Comparison of ENCODE assay signal across 26 cellular contexts in the genomic region with DNA sequence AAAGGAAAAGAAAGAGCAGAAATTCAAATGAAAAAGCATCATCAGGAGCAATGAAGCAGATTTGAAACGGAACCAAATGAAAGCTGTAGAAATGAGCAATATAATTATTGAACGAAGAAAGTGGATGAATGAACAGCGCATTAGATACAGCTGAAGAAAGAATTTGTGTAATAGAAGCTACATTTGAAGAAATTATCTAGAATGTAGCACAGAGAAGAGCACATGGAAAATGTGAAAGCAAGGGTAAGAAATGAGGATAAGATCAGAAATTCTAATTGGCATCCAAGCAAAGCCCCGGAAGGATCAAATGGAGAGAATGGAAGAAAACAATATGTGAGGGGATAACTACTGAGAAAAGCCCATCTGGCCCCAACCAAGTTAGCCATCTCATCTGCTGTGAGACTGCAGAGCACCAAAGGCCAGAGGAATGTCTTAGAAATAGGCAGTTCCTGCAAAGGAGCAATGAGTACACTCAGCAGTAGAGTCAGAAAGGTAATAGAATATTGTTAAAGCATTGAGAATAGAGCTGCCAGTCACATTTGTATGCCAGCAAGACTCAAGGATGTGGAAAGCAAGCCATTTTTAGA. TPM values are rescaled to one million over a fixed set of nuclear protein-coding genes. Genes with fewer than 3 reads are reported as not detected.
A peak's percentile ranks its signal among the peaks of the same experiment; 100 is the strongest.
DNase-seq lines count a peak whose midpoint lies in the region; ATAC-seq and TF ChIP-seq lines count a peak whose summit lies in the region.
"Had no signal": no experiment of that assay in that cellular context is flagged by ENCODE, and none has a peak within 500 bp of the region (broad histone marks: within the 10 kb centered on the region; RNA-seq: fewer than 3 reads in every experiment).

No MANE protein-coding gene starts in this region.

- intact Hi-C loops in HCT116 (cut with micrococcal nuclease), result no loop called here
- intact Hi-C loops in sigmoid colon (cut with DNase I), result no loop called here
- intact Hi-C loops in left ventricle myocardium inferior (cut with micrococcal nuclease), result loop anchor here (10.0 kb wide), 1 partner anchor 64 kb away; the partner anchor contains the start of gene KLHL22

- TSS peak; percentile 6 for BruUV-seq in HCT116 (replicated peaks; lab: Mats Ljungman, UMichigan)

- WGBS in sigmoid colon, 2 donors, result 82 to 90% methylated on average over 4 of the region's 4 CpGs

- H3K9me3 ChIP-seq in HCT116 (ENCODE audit: control insufficient read depth in 1 of 2, insufficient read depth in 1 of 2, low read depth in 1 of 2, low read length in 2 of 2), result no peaks in the 10 kb centered on the region
- H3K9me3 ChIP-seq in sigmoid colon, result no peaks in the 10 kb centered on the region
- H3K9me3 ChIP-seq in left ventricle myocardium inferior (replicated peaks), result no peaks in the 10 kb centered on the region
- H3K9me3 ChIP-seq: colonic mucosa, tibial artery had no signal

- H3K9me3 Mint-ChIP-seq in activated CD4-positive, alpha-beta T cell treated with anti-CD3 and anti-CD28 coated beads, Interleukin-2, amount 10 ng/mL, durations not matched to agents 7 days and 5 days, result peaks cover 10% of the 10 kb centered on the region
- peaks cover 11% of the 10 kb centered on the region for H3K9me3 Mint-ChIP-seq in activated naive CD8-positive, alpha-beta T cell treated with anti-CD3 and anti-CD28 coated beads for 36 hours

- H3K4me3 ChIP-seq in HCT116 (replicated peaks in 1 of 2; ENCODE audit: low read depth in 1 of 2, low read length in 2 of 2), result no peak overlapping the region
- H3K4me3 ChIP-seq in sigmoid colon, result no peak overlapping the region
- no peak overlapping the region for H3K4me3 ChIP-seq in left ventricle myocardium inferior
- H3K4me3 ChIP-seq: A549, colonic mucosa, tibial artery had no signal

- no peak for DNase-seq in activated CD4-positive, alpha-beta T cell treated with anti-CD3 and anti-CD28 coated beads, Interleukin-2, amount 10 ng/mL, durations not matched to agents 7 days and 5 days
- DNase-seq in activated CD4-positive, alpha-beta T cell treated with anti-CD3 and anti-CD28 coated beads for 48 hours, result no peak
- DNase-seq in HCT116 (ENCODE audit: low read depth, low spot score) (no peak), sigmoid colon (peak; percentile 9), left ventricle myocardium inferior (no peak), anterior cingulate cortex (lab: John Stamatoyannopoulos, UW) (no peak)
- no peak for DNase-seq in activated naive CD8-positive, alpha-beta T cell treated with anti-CD3 and anti-CD28 coated beads for 36 hours
- DNase-seq: activated CD4-positive, alpha-beta T cell treated with anti-CD3 and anti-CD28 coated beads, Interleukin-2, amount 50 U/mL, for 4 hours; activated T-cell treated with anti-CD3 and anti-CD28 coated beads, Interleukin-2, amount 50 U/mL, for 1 hour; BE2C; brain microvascular endothelial cell; colonic mucosa; endodermal cell; IMR-90; NCI-H1417; NCI-H2081 treated with DMSO at 0.1 percent for 48 hours; NCI-H446 treated with DMSO at 0.1 percent for 48 hours; PC-3; SHP77 treated with DMSO at 0.1 percent for 48 hours; small intestine; stimulated activated naive CD8-positive, alpha-beta T cell treated with anti-CD3 and anti-CD28 coated beads, Interleukin-15, Interleukin-2, amounts not matched to agents 100 U/mL and 50 U/mL, for 24 hours; tibial artery had no signal

- no peaks in the 10 kb centered on the region for H3K9me2 ChIP-seq in HCT116 (ENCODE audit: insufficient read depth)

- no peak overlapping the region for H3K4me2 ChIP-seq in HCT116 (ENCODE audit: low read length)
- H3K4me2 ChIP-seq: A549 had no signal

- peak overlapping the region; percentile 99 for H3K27ac Mint-ChIP-seq in activated CD4-positive, alpha-beta T cell treated with anti-CD3 and anti-CD28 coated beads, Interleukin-2, amount 10 ng/mL, durations not matched to agents 7 days and 5 days
- peak overlapping the region; percentile 91 for H3K27ac Mint-ChIP-seq in activated naive CD8-positive, alpha-beta T cell treated with anti-CD3 and anti-CD28 coated beads for 36 hours
- H3K27ac Mint-ChIP-seq: endodermal cell had no signal

- no peaks in the 10 kb centered on the region for H3K27me3 Mint-ChIP-seq in activated CD4-positive, alpha-beta T cell treated with anti-CD3 and anti-CD28 coated beads, Interleukin-2, amount 10 ng/mL, durations not matched to agents 7 days and 5 days
- no peaks in the 10 kb centered on the region for H3K27me3 Mint-ChIP-seq in activated naive CD8-positive, alpha-beta T cell treated with anti-CD3 and anti-CD28 coated beads for 36 hours

- H3K36me3 Mint-ChIP-seq in activated CD4-positive, alpha-beta T cell treated with anti-CD3 and anti-CD28 coated beads, Interleukin-2, amount 10 ng/mL, durations not matched to agents 7 days and 5 days (ENCODE audit: low read depth), result peaks cover 89% of the 10 kb centered on the region
- peaks cover 75% of the 10 kb centered on the region for H3K36me3 Mint-ChIP-seq in activated naive CD8-positive, alpha-beta T cell treated with anti-CD3 and anti-CD28 coated beads for 36 hours

- ATAC-seq in HCT116, result no peak
- no peak for ATAC-seq in GM21360 (IDR thresholded peaks at IDR 0.05; ENCODE audit: unreplicated experiment)
- ATAC-seq: A549; PC-3; stimulated activated naive CD8-positive, alpha-beta T cell treated with anti-CD3 and anti-CD28 coated beads, Interleukin-15, Interleukin-2, amounts not matched to agents 100 U/mL and 50 U/mL, for 24 hours had no signal

- RAD21 ChIA-PET in HCT116 (lab: Charles Lee; ENCODE audit: low non-redundant PET in 1 of 2, low total read pairs in 2 of 2, uncharacterized antibody in 2 of 2, unreplicated experiment in 2 of 2), result no interaction called here

- H4K20me1 ChIP-seq in HCT116 (ENCODE audit: insufficient read depth), result peaks cover 4% of the 10 kb centered on the region; the same call in 1 of the 2 replicates

- H3K36me3 ChIP-seq in HCT116 (ENCODE audit: control insufficient read depth in 1 of 2, insufficient read depth in 2 of 2, low read length in 2 of 2), result peaks cover 6 to 30% of the 10 kb centered on the region in 2 experiments; a peak in 3 of 4 replicates
- peaks cover 0 to 76% (median 21%) of the 10 kb centered on the region in 4 donors for H3K36me3 ChIP-seq in sigmoid colon
- H3K36me3 ChIP-seq in left ventricle myocardium inferior, result peaks cover 60% of the 10 kb centered on the region

- H3K27me3 ChIP-seq in HCT116 (ENCODE audit: insufficient read depth, low read length), result no peaks in the 10 kb centered on the region
- H3K27me3 ChIP-seq in sigmoid colon, result no peaks in the 10 kb centered on the region
- H3K27me3 ChIP-seq in left ventricle myocardium inferior (ENCODE audit: low read depth), result no peaks in the 10 kb centered on the region
- H3K27me3 ChIP-seq: BE2C, brain microvascular endothelial cell, colonic mucosa, tibial artery had no signal

- H3K4me3 Mint-ChIP-seq in activated CD4-positive, alpha-beta T cell treated with anti-CD3 and anti-CD28 coated beads, Interleukin-2, amount 10 ng/mL, durations not matched to agents 7 days and 5 days, result no peak overlapping the region
- H3K4me3 Mint-ChIP-seq in activated naive CD8-positive, alpha-beta T cell treated with anti-CD3 and anti-CD28 coated beads for 36 hours, result no peak overlapping the region
- H3K4me3 Mint-ChIP-seq: endodermal cell had no signal

- H3K27ac ChIP-seq in HCT116 (ENCODE audit: low read depth, low read length) (no peak overlapping the region), sigmoid colon (no peak overlapping the region), left ventricle myocardium inferior (replicated peaks) (no peak overlapping the region)
- H3K27ac ChIP-seq: A549, brain microvascular endothelial cell, colonic mucosa, HL-60, tibial artery, VCaP had no signal

- peaks cover 89% of the 10 kb centered on the region for H3K4me1 Mint-ChIP-seq in activated CD4-positive, alpha-beta T cell treated with anti-CD3 and anti-CD28 coated beads, Interleukin-2, amount 10 ng/mL, durations not matched to agents 7 days and 5 days
- H3K4me1 Mint-ChIP-seq in activated naive CD8-positive, alpha-beta T cell treated with anti-CD3 and anti-CD28 coated beads for 36 hours, result peaks cover 61% of the 10 kb centered on the region

- peaks cover 21% of the 10 kb centered on the region for H3K79me2 ChIP-seq in HCT116 (ENCODE audit: insufficient read depth, low read length)

- TF ChIP-seq EP300 in sigmoid colon (IDR thresholded peaks at IDR 0.05), result no peak

- H2AFZ ChIP-seq in HCT116 (ENCODE audit: low read depth, low read length, poor library complexity, severe bottlenecking), result no peak overlapping the region

- TF ChIP-seq CTCF in HCT116 (IDR thresholded peaks at IDR 0.05 in 2 of 3, conservative IDR thresholded peaks at IDR 0.05 in 1 of 3; ENCODE audit: borderline replicate concordance in 1 of 3, insufficient read depth in 1 of 3, low read depth in 2 of 3, low read length in 2 of 3), result no peak
- no peak for TF ChIP-seq CTCF in sigmoid colon (IDR thresholded peaks at IDR 0.05)
- no peak for TF ChIP-seq CTCF in left ventricle myocardium inferior (IDR thresholded peaks at IDR 0.05; ENCODE audit: borderline replicate concordance)

- CTCF ChIA-PET in activated CD4-positive, alpha-beta T cell treated with anti-CD3 and anti-CD28 coated beads, Interleukin-2, amount 10 ng/mL, durations not matched to agents 7 days and 5 days (lab: Charles Lee), result interaction anchor here (11.8 kb wide), 1 partner anchor 7 kb away, joined by 122 read pairs; no protein-coding TSS in a partner anchor
- CTCF ChIA-PET in HCT116 (lab: Charles Lee), result no interaction called here

- H3K4me1 ChIP-seq in HCT116 (ENCODE audit: control insufficient read depth in 1 of 2, insufficient read depth in 2 of 2, low read length in 2 of 2), result peaks cover 2 to 10% of the 10 kb centered on the region in 2 experiments; a peak in 1 of 4 replicates
- H3K4me1 ChIP-seq in sigmoid colon, result peaks cover 0 to 18% (median 11%) of the 10 kb centered on the region in 4 donors
- peaks cover 48% of the 10 kb centered on the region for H3K4me1 ChIP-seq in left ventricle myocardium inferior
- H3K4me1 ChIP-seq: colonic mucosa had no signal

- TF ChIP-seq POLR2A in HCT116 (IDR thresholded peaks at IDR 0.05; ENCODE audit: borderline replicate concordance, extremely low read depth, insufficient read depth, insufficient read length) (no peak), sigmoid colon (IDR thresholded peaks at IDR 0.05) (no peak)

- POLR2A ChIA-PET in activated CD4-positive, alpha-beta T cell treated with anti-CD3 and anti-CD28 coated beads, Interleukin-2, amount 10 ng/mL, durations not matched to agents 7 days and 5 days (lab: Charles Lee), result no interaction called here
- POLR2A ChIA-PET in HCT116 (lab: Charles Lee), result no interaction called here

- no peak overlapping the region for H3K9ac ChIP-seq in HCT116 (ENCODE audit: low read length)

- TF ChIP-seq RAD21 in HCT116 (IDR thresholded peaks at IDR 0.05; ENCODE audit: low read depth), result no peak

TF ChIP-seq in HCT116, 20 proteins besides CTCF, POLR2A, EP300 and RAD21 (continues in another document):
- TF ChIP-seq TCF7L2 (IDR thresholded peaks at IDR 0.05; ENCODE audit: borderline replicate concordance, extremely low read depth, insufficient read depth, insufficient read length), result no peak

RNA-seq across cellular contexts. Expression of gene MED15, which starts 51.9 kb away (rescaled TPM):
- total RNA-seq in activated CD4-positive, alpha-beta T cell treated with anti-CD3 and anti-CD28 coated beads, Interleukin-2, amount 10 ng/mL, durations not matched to agents 7 days and 5 days, result 100 to 1,000 TPM; 141 to 182 TPM
- total RNA-seq in HCT116 (2021; ENCODE audit: unreplicated experiment) (81.3 TPM), sigmoid colon (10 to 100 TPM; 26.4 to 75.3 (median 34.9) TPM), left ventricle myocardium inferior (40.3 TPM)
- 71.7 and 83.4 TPM in 2 replicates for polyA plus RNA-seq in HCT116 (2012)
- total RNA-seq in activated naive CD8-positive, alpha-beta T cell treated with anti-CD3 and anti-CD28 coated beads for 36 hours, result 10 to 100 TPM; 91.1 to 91.8 TPM
- polyA plus RNA-seq in sigmoid colon, result 10 to 100 TPM; 25.8 to 86.8 (median 37.5) TPM
